ENCODE assay signal across 10 cellular contexts in genomic region chr3:20141841-20142240, GRCh38. TPM values are rescaled to one million over a fixed set of nuclear protein-coding genes. Genes with fewer than 3 reads are reported as not detected.
DNase-seq lines count a peak whose midpoint lies in the region; ATAC-seq, FAIRE-seq and TF ChIP-seq lines count a peak whose summit lies in the region.
"Had no signal": no experiment of that assay in that cellular context is flagged by ENCODE, and none has a peak within 500 bp of the region (broad histone marks: within the 10 kb centered on the region; RNA-seq: fewer than 3 reads in every experiment).

No MANE protein-coding gene starts in this region.

- H4K20me1 ChIP-seq in Karpas-422 (ENCODE audit: insufficient read depth, low read depth, low read length), result no peaks in the 10 kb centered on the region

- peak in 1 of 4 donors; percentile 73 for TF ChIP-seq EP300 in sigmoid colon (IDR thresholded peaks at IDR 0.05)

- H3K27me3 ChIP-seq in Karpas-422 (ENCODE audit: low read length), result no peaks in the 10 kb centered on the region
- H3K27me3 ChIP-seq in sigmoid colon, result no peaks in the 10 kb centered on the region
- H3K27me3 ChIP-seq in small intestine (ENCODE audit: control insufficient read depth in 2 of 2, insufficient read depth in 2 of 2, low read length in 2 of 2), result no peaks in the 10 kb centered on the region
- H3K27me3 ChIP-seq: neutrophil had no signal

- H3K4me3 ChIP-seq in Karpas-422 (ENCODE audit: low read length), result no peak overlapping the region
- H3K4me3 ChIP-seq in sigmoid colon, result no peak overlapping the region
- no peak overlapping the region for H3K4me3 ChIP-seq in small intestine (ENCODE audit: low read depth in 1 of 2, low read length in 2 of 2)

- no peaks in the 10 kb centered on the region for H3K79me2 ChIP-seq in Karpas-422 (ENCODE audit: low read length)

- ATAC-seq in activated CD8-positive, alpha-beta T cell treated with anti-CD3 and anti-CD28 coated beads, Interleukin-2, amount 10 ng/mL, durations not matched to agents 7 days and 5 days, result no peak
- ATAC-seq in HG03175 (IDR thresholded peaks at IDR 0.05; ENCODE audit: unreplicated experiment), result no peak
- no peak for ATAC-seq in GM21423 (IDR thresholded peaks at IDR 0.05; ENCODE audit: unreplicated experiment)

- H3K4me1 ChIP-seq in Karpas-422 (ENCODE audit: low read length) (peaks cover 12% of the 10 kb centered on the region), sigmoid colon (peaks cover 0 to 32% (median 28%) of the 10 kb centered on the region in 4 donors), small intestine (ENCODE audit: control insufficient read depth in 2 of 2, insufficient read depth in 1 of 2, low read depth in 1 of 2, low read length in 1 of 2) (no peaks in the 10 kb centered on the region)

- intact Hi-C loops in sigmoid colon (cut with DNase I), result loop anchor here (1.0 to 5.0 kb wide), 3 partner anchors 44 to 195 kb away; partner anchors contain the start of genes RAB5A and SGO1

- no peak overlapping the region for H2AFZ ChIP-seq in Karpas-422 (ENCODE audit: low read length)

- H3K9ac ChIP-seq in Karpas-422 (ENCODE audit: low read length), result no peak overlapping the region

- H3K36me3 ChIP-seq in Karpas-422 (ENCODE audit: insufficient read depth, low read length) (peaks cover 24% of the 10 kb centered on the region; the same call in 1 of the 2 replicates), sigmoid colon (peaks cover 0 to 16% (median 1%) of the 10 kb centered on the region in 4 donors), small intestine (ENCODE audit: control insufficient read depth in 2 of 2, insufficient read depth in 2 of 2, low read length in 2 of 2) (peaks cover 0 to 7% of the 10 kb centered on the region in 2 donors)

- H3K9me3 Mint-ChIP-seq in activated CD8-positive, alpha-beta T cell treated with anti-CD3 and anti-CD28 coated beads, Interleukin-2, amount 10 ng/mL, durations not matched to agents 7 days and 5 days (ENCODE audit: insufficient read depth), result no peaks in the 10 kb centered on the region

- H3K36me3 Mint-ChIP-seq in activated CD8-positive, alpha-beta T cell treated with anti-CD3 and anti-CD28 coated beads, Interleukin-2, amount 10 ng/mL, durations not matched to agents 7 days and 5 days (ENCODE audit: low read depth), result peaks cover 71% of the 10 kb centered on the region

- CTCF ChIA-PET in activated CD8-positive, alpha-beta T cell treated with anti-CD3 and anti-CD28 coated beads, Interleukin-2, amount 10 ng/mL, durations not matched to agents 7 days and 5 days (lab: Charles Lee), result interaction anchor here (1.0 kb wide), 1 partner anchor 13 kb away, joined by 4 read pairs; no protein-coding TSS in a partner anchor

- no peak for TF ChIP-seq POLR2A in sigmoid colon (IDR thresholded peaks at IDR 0.05)

- POLR2A ChIA-PET in activated CD8-positive, alpha-beta T cell treated with anti-CD3 and anti-CD28 coated beads, Interleukin-2, amount 10 ng/mL, durations not matched to agents 7 days and 5 days (lab: Charles Lee), result no interaction called here

- H3K9me2 ChIP-seq in Karpas-422 (replicated peaks; ENCODE audit: insufficient read depth, low read length), result no peaks in the 10 kb centered on the region

- H3K27ac ChIP-seq in Karpas-422 (ENCODE audit: low read length) (peak overlapping the region; percentile 62; the same call in 1 of the 2 replicates), caudate nucleus (ENCODE audit: low read depth, low read length) (peak overlapping the region; percentile 38), sigmoid colon (peak overlapping the region; percentile 43 to 80 (median 61)), small intestine (ENCODE audit: low read depth in 1 of 2, low read length in 1 of 2) (no peak overlapping the region)
- H3K27ac ChIP-seq: neutrophil had no signal

- no peak overlapping the region for H3K4me3 Mint-ChIP-seq in activated CD8-positive, alpha-beta T cell treated with anti-CD3 and anti-CD28 coated beads, Interleukin-2, amount 10 ng/mL, durations not matched to agents 7 days and 5 days

- H3K4me2 ChIP-seq in Karpas-422 (ENCODE audit: low read depth, low read length, poor library complexity, severe bottlenecking), result no peak overlapping the region

- FAIRE-seq in small intestine (lab: Jason Lieb, UNC), result no peak

- TF ChIP-seq CTCF in sigmoid colon (IDR thresholded peaks at IDR 0.05), result peak in 2 of 4 experiments; percentile 25 to 33

- H3K27ac Mint-ChIP-seq in activated CD8-positive, alpha-beta T cell treated with anti-CD3 and anti-CD28 coated beads, Interleukin-2, amount 10 ng/mL, durations not matched to agents 7 days and 5 days, result no peak overlapping the region

- no peaks in the 10 kb centered on the region for H3K4me1 Mint-ChIP-seq in activated CD8-positive, alpha-beta T cell treated with anti-CD3 and anti-CD28 coated beads, Interleukin-2, amount 10 ng/mL, durations not matched to agents 7 days and 5 days (ENCODE audit: low read depth)

- no peaks in the 10 kb centered on the region for H3K27me3 Mint-ChIP-seq in activated CD8-positive, alpha-beta T cell treated with anti-CD3 and anti-CD28 coated beads, Interleukin-2, amount 10 ng/mL, durations not matched to agents 7 days and 5 days (ENCODE audit: low read depth)

- DNase-seq in Karpas-422, result no peak
- DNase-seq in caudate nucleus (lab: John Stamatoyannopoulos, UW), result peak in 55 of 61 donors; percentile 6 to 90 (median 49)
- peak; percentile 72 for DNase-seq in iPS-NIHi11 (ENCODE audit: low spot score)
- DNase-seq in sigmoid colon, result peak; percentile 89
- no peak for DNase-seq in activated CD8-positive, alpha-beta T cell treated with anti-CD3 and anti-CD28 coated beads, Interleukin-2, amount 10 ng/mL, durations not matched to agents 7 days and 5 days
- no peak for DNase-seq in small intestine
- DNase-seq: effector CD8-positive, alpha-beta T cell had no signal

- 79 to 91% methylated on average over 7 of the region's 7 CpGs for WGBS in sigmoid colon, 2 donors
- 64 to 91% (median 89%) methylated on average over 7 of the region's 7 CpGs for whole genome bisulfite sequencing in small intestine, 3 donors

- H3K9me3 ChIP-seq in Karpas-422 (ENCODE audit: low read length) (no peaks in the 10 kb centered on the region), sigmoid colon (no peaks in the 10 kb centered on the region), small intestine (ENCODE audit: control insufficient read depth, low read depth) (no peaks in the 10 kb centered on the region)
- H3K9me3 ChIP-seq: neutrophil had no signal

RNA-seq across cellular contexts. Expression of gene SGO1, which starts 44.2 kb away (rescaled TPM):
- 11.6 and 22.4 TPM in 2 replicates for total RNA-seq in Karpas-422 (2014; rRNA removed; shearing (Covaris generic); ENCODE audit: low replicate concordance)
- total RNA-seq in sigmoid colon, result 1 to 10 TPM in 1 of 4 donors, under 1 TPM in 1, not detected in 2; 0.16 to 1.4 TPM
- polyA plus RNA-seq in sigmoid colon (1 to 10 TPM in 2 of 3 donors, under 1 TPM in 1; 0.60 to 4.8 (median 2.3) TPM), small intestine (1 to 10 TPM; 1.6 to 5.8 (median 2.2) TPM)
- total RNA-seq in activated CD8-positive, alpha-beta T cell treated with anti-CD3 and anti-CD28 coated beads, Interleukin-2, amount 10 ng/mL, durations not matched to agents 7 days and 5 days, result 10 to 100 TPM; 43.6 to 43.7 TPM

Comparison
In these comparisons a context has a peak if more than half of its experiments do, and no peak if none do; other contexts are left out.
1. DNase-seq: peak in caudate nucleus (55 of 61), iPS-NIHi11 (single experiment) and sigmoid colon (single experiment); none in Karpas-422 (single experiment), activated CD8-positive, alpha-beta T cell treated with anti-CD3 and anti-CD28 coated beads, Interleukin-2, amount 10 ng/mL, durations not matched to agents 7 days and 5 days (single experiment) and small intestine (single experiment).
2. H3K27ac ChIP-seq: peak in Karpas-422 (single experiment), caudate nucleus (single experiment) and sigmoid colon (4 of 4); none in small intestine (0 of 2).